10 cellular contexts compared by ENCODE assay signal in genomic region chr5:127833999-127834953, GRCh38.
A peak's percentile ranks its signal among the peaks of the same experiment; 100 is the strongest.
DNase-seq lines count a peak whose midpoint lies in the region; ATAC-seq and TF ChIP-seq lines count a peak whose summit lies in the region.
"Had no signal": no experiment of that assay in that cellular context is flagged by ENCODE, and none has a peak within 500 bp of the region (broad histone marks: within the 10 kb centered on the region; RNA-seq: fewer than 3 reads in every experiment).

No MANE protein-coding gene starts in this region.

- TF ChIP-seq CTCF in GM10266 (IDR thresholded peaks at IDR 0.05; ENCODE audit: control insufficient read depth, insufficient read depth, low read depth, missing control alignments) (peak; percentile 26), foreskin fibroblast (IDR thresholded peaks at IDR 0.05; ENCODE audit: low read depth, low read length) (no peak)

- DNase-seq in GM10266 (ENCODE audit: extremely low spot score) (no peak), MV-4-11 (lab: John Stamatoyannopoulos, UW) (peak; percentile 85), foreskin fibroblast (peak; percentile 35 to 55), GDM1 (lab: John Stamatoyannopoulos, UW) (no peak), H4 (ENCODE audit: low spot score) (no peak), HK-2 (ENCODE audit: unreplicated experiment) (no peak), LoVo (ENCODE audit: low spot score) (no peak)
- DNase-seq: erythroblast had no signal

- no peak overlapping the region for H3K4me3 ChIP-seq in foreskin fibroblast (ENCODE audit: low read depth in 1 of 2, low read length in 2 of 2)
- H3K4me3 ChIP-seq: SK-N-MC had no signal

- peak; percentile 62 for ATAC-seq in GM21737 (IDR thresholded peaks at IDR 0.05; ENCODE audit: unreplicated experiment)

Comparison
In these comparisons a context has a peak if more than half of its experiments do, and no peak if none do; other contexts are left out.
1. DNase-seq: peak in MV-4-11 (single experiment) and foreskin fibroblast (2 of 2); none in GM10266 (single experiment), GDM1 (single experiment), H4 (single experiment), HK-2 (single experiment) and LoVo (single experiment).